Comparison of ENCODE assay signal across 27 cellular contexts in the genomic region with DNA sequence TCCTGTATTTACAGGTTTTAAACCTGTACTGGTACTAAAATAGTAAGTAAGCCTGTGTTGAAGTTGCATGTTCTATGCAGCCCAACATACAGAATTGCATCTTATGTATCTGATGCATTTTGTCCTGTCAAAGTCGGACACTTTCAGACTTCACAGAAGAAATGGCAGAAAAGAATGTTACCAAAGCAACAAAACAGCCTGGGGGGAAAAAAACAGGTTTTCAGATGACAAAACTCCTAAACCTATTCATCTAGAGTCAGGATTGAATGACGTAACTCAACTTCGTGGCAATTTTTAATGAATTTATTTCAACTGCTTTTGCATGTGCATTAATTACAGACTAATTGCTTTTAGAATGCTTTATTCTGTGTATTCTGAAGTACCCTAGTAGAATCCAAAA.
"Had no signal": no experiment of that assay in that cellular context is flagged by ENCODE, and none has a peak within 500 bp of the region (broad histone marks: within the 10 kb centered on the region; RNA-seq: fewer than 3 reads in every experiment).

No MANE protein-coding gene starts in this region.

- H3K4me1 ChIP-seq: prostate gland, uterus had no signal

- H3K27me3 ChIP-seq: heart left ventricle, pancreas, spleen, transverse colon, uterus had no signal

- H3K9me3 ChIP-seq: heart left ventricle, left ventricle myocardium inferior, mucosa of descending colon, pancreas, prostate gland, spleen, transverse colon, uterus had no signal

- H3K27ac ChIP-seq: heart left ventricle, left ventricle myocardium inferior, pancreas, prostate gland, skin epidermis, transverse colon, uterus had no signal

- H3K27ac Mint-ChIP-seq: naive thymus-derived CD4-positive, alpha-beta T cell; natural killer cell treated with Interleukin-12 subunit alpha and Interleukin-12 subunit beta and Interleukin-15 and Interleukin-18, amount 100 ng/mL, for 72 hours; stimulated activated memory B cell treated with anti-CD40 and anti-IgM and Interleukin-4, amounts not matched to agents 10 μg/mL and 1 μg/mL and 100 μg/mL, for 72 hours; stimulated activated naive CD8-positive, alpha-beta T cell treated with anti-CD3 and anti-CD28 coated beads, Interleukin-15, amount 100 ng/mL, for 72 hours had no signal

- H3K4me3 Mint-ChIP-seq: naive thymus-derived CD4-positive, alpha-beta T cell; natural killer cell treated with Interleukin-12 subunit alpha and Interleukin-12 subunit beta and Interleukin-15 and Interleukin-18, amount 100 ng/mL, for 72 hours; stimulated activated memory B cell treated with anti-CD40 and anti-IgM and Interleukin-4, amounts not matched to agents 10 μg/mL and 1 μg/mL and 100 μg/mL, for 72 hours; stimulated activated naive CD8-positive, alpha-beta T cell treated with anti-CD3 and anti-CD28 coated beads, Interleukin-15, amount 100 ng/mL, for 72 hours had no signal

- ATAC-seq: heart left ventricle; mucosa of descending colon; naive thymus-derived CD4-positive, alpha-beta T cell; natural killer cell treated with Interleukin-12 subunit alpha and Interleukin-12 subunit beta and Interleukin-15 and Interleukin-18, amount 100 ng/mL, for 72 hours; pancreas; right cardiac atrium; sciatic nerve; stimulated activated memory B cell treated with anti-CD40 and anti-IgM and Interleukin-4, amounts not matched to agents 10 μg/mL and 1 μg/mL and 100 μg/mL, for 72 hours; stimulated activated naive CD8-positive, alpha-beta T cell treated with anti-CD3 and anti-CD28 coated beads, Interleukin-15, amount 100 ng/mL, for 72 hours had no signal

- H3K36me3 ChIP-seq: heart left ventricle, left ventricle myocardium inferior, pancreas, prostate gland, spleen, transverse colon, uterus had no signal

- H3K36me3 Mint-ChIP-seq: immature natural killer cell; naive thymus-derived CD4-positive, alpha-beta T cell; natural killer cell treated with Interleukin-12 subunit alpha and Interleukin-12 subunit beta and Interleukin-15 and Interleukin-18, amount 100 ng/mL, for 72 hours; stimulated activated memory B cell treated with anti-CD40 and anti-IgM and Interleukin-4, amounts not matched to agents 10 μg/mL and 1 μg/mL and 100 μg/mL, for 72 hours had no signal

- H3K4me1 Mint-ChIP-seq: stimulated activated memory B cell treated with anti-CD40 and anti-IgM and Interleukin-4, amounts not matched to agents 10 μg/mL and 1 μg/mL and 100 μg/mL, for 72 hours; stimulated activated naive CD8-positive, alpha-beta T cell treated with anti-CD3 and anti-CD28 coated beads, Interleukin-15, amount 100 ng/mL, for 72 hours had no signal

- H3K9me3 Mint-ChIP-seq: immature natural killer cell; naive thymus-derived CD4-positive, alpha-beta T cell; natural killer cell treated with Interleukin-12 subunit alpha and Interleukin-12 subunit beta and Interleukin-15 and Interleukin-18, amount 100 ng/mL, for 72 hours; stimulated activated memory B cell treated with anti-CD40 and anti-IgM and Interleukin-4, amounts not matched to agents 10 μg/mL and 1 μg/mL and 100 μg/mL, for 72 hours; stimulated activated naive CD8-positive, alpha-beta T cell treated with anti-CD3 and anti-CD28 coated beads, Interleukin-15, amount 100 ng/mL, for 72 hours had no signal

- DNase-seq: heart left ventricle; hypothalamus; immature natural killer cell; kidney; left ventricle myocardium inferior; mesendoderm; midbrain; mucosa of descending colon; naive thymus-derived CD4-positive, alpha-beta T cell; pancreas; posterior cingulate gyrus; retina; right cardiac atrium; spleen; stimulated activated CD4-positive, alpha-beta T cell treated with anti-CD3 and anti-CD28 coated beads, Interleukin-4, amount 100 ng/mL, for 24 hours; stimulated activated naive CD4-positive, alpha-beta T cell treated with Interleukin-2 at 50 U/mL for 16 hours; stimulated activated naive CD8-positive, alpha-beta T cell treated with anti-CD3 and anti-CD28 coated beads, Interleukin-15, amount 100 ng/mL, for 72 hours; substantia nigra; transverse colon; uterus had no signal

- FAIRE-seq: islet of Langerhans, kidney, pancreas had no signal

- H3K4me3 ChIP-seq: heart left ventricle, left ventricle myocardium inferior, lung, mucosa of descending colon, pancreas, prostate gland, skin epidermis, spleen, transverse colon, uterus had no signal
